Comparison of ENCODE assay signal across 13 cellular contexts in genomic region chr15:35630570-35630969, GRCh38.
DNase-seq lines count a peak whose midpoint lies in the region; ATAC-seq and TF ChIP-seq lines count a peak whose summit lies in the region.
"Had no signal": no experiment of that assay in that cellular context is flagged by ENCODE, and none has a peak within 500 bp of the region (broad histone marks: within the 10 kb centered on the region; RNA-seq: fewer than 3 reads in every experiment).

No MANE protein-coding gene starts in this region.

- peak; percentile 29 for DNase-seq in AG20443 (ENCODE audit: low spot score)
- peak; percentile 43 for DNase-seq in NB4 (ENCODE audit: low read depth)
- peak; percentile 66 to 72 for DNase-seq in cardiac fibroblast (ENCODE audit: low read depth in 2 of 2)
- peak; percentile 18 for DNase-seq in left kidney (ENCODE audit: low read depth, low spot score)
- DNase-seq in activated naive CD4-positive, alpha-beta T cell treated with anti-CD3 and anti-CD28 coated beads, Interleukin-2, amount 50 U/mL, for 16 hours: no peak
- DNase-seq in activated T-helper 2 cell treated with anti-CD3 and anti-CD28 coated beads, Interferon-gamma antibody, Interleukin-2, Interleukin-4, amounts not matched to agents 10 μg/mL and 5 μg/mL and 100 μg/mL, durations not matched to agents 14 hours and 24 hours and 36 hours (ENCODE audit: low spot score): no peak
- DNase-seq in T-helper 9 cell: no peak
- DNase-seq: activated T-cell treated with anti-CD3 and anti-CD28 coated beads, Interleukin-2, amount 50 U/mL, for 1 hour; naive thymus-derived CD8-positive, alpha-beta T cell; NCI-H1436 treated with DMSO at 0.1 percent for 48 hours; WERI-Rb-1 had no signal

- intact Hi-C loops in activated T-helper 2 cell treated with anti-CD3 and anti-CD28 coated beads, Interferon-gamma antibody, Interleukin-2, Interleukin-4, amounts not matched to agents 10 μg/mL and 5 μg/mL and 100 μg/mL, durations not matched to agents 14 hours and 24 hours and 36 hours (cut with micrococcal nuclease): no loop called here

- no peak overlapping the region for H3K27ac Mint-ChIP-seq in activated T-helper 2 cell treated with anti-CD3 and anti-CD28 coated beads, Interferon-gamma antibody, Interleukin-2, Interleukin-4, amounts not matched to agents 10 μg/mL and 5 μg/mL and 100 μg/mL, durations not matched to agents 14 hours and 24 hours and 36 hours
- H3K27ac Mint-ChIP-seq: naive thymus-derived CD8-positive, alpha-beta T cell had no signal

- no peak for TF ChIP-seq CTCF in NB4 (IDR thresholded peaks at IDR 0.05; ENCODE audit: low read depth, low read length)
- no peak for TF ChIP-seq CTCF in cardiac fibroblast (IDR thresholded peaks at IDR 0.05; ENCODE audit: low read depth, low read length)

- ATAC-seq in GM19452 (IDR thresholded peaks at IDR 0.05; ENCODE audit: unreplicated experiment): no peak
- ATAC-seq: naive thymus-derived CD8-positive, alpha-beta T cell had no signal

- no peaks in the 10 kb centered on the region for H3K36me3 Mint-ChIP-seq in activated T-helper 2 cell treated with anti-CD3 and anti-CD28 coated beads, Interferon-gamma antibody, Interleukin-2, Interleukin-4, amounts not matched to agents 10 μg/mL and 5 μg/mL and 100 μg/mL, durations not matched to agents 14 hours and 24 hours and 36 hours (ENCODE audit: low read depth)
- H3K36me3 Mint-ChIP-seq: naive thymus-derived CD8-positive, alpha-beta T cell had no signal

- no peak overlapping the region for H3K4me3 Mint-ChIP-seq in activated T-helper 2 cell treated with anti-CD3 and anti-CD28 coated beads, Interferon-gamma antibody, Interleukin-2, Interleukin-4, amounts not matched to agents 10 μg/mL and 5 μg/mL and 100 μg/mL, durations not matched to agents 14 hours and 24 hours and 36 hours (ENCODE audit: low read depth)
- H3K4me3 Mint-ChIP-seq: naive thymus-derived CD8-positive, alpha-beta T cell had no signal

- H3K4me3 ChIP-seq in NB4 (ENCODE audit: low read depth, low read length): no peak overlapping the region
- no peak overlapping the region for H3K4me3 ChIP-seq in cardiac fibroblast (replicated peaks in 1 of 2; ENCODE audit: low read depth in 2 of 2, low read length in 2 of 2)
- H3K4me3 ChIP-seq: ascending aorta had no signal

- H3K27me3 Mint-ChIP-seq in activated T-helper 2 cell treated with anti-CD3 and anti-CD28 coated beads, Interferon-gamma antibody, Interleukin-2, Interleukin-4, amounts not matched to agents 10 μg/mL and 5 μg/mL and 100 μg/mL, durations not matched to agents 14 hours and 24 hours and 36 hours (ENCODE audit: low read depth): peaks cover 2% of the 10 kb centered on the region

- TF ChIP-seq POLR2A in NB4 (IDR thresholded peaks at IDR 0.05; ENCODE audit: extremely low read depth, insufficient read length): no peak

- no peaks in the 10 kb centered on the region for H3K4me1 Mint-ChIP-seq in activated T-helper 2 cell treated with anti-CD3 and anti-CD28 coated beads, Interferon-gamma antibody, Interleukin-2, Interleukin-4, amounts not matched to agents 10 μg/mL and 5 μg/mL and 100 μg/mL, durations not matched to agents 14 hours and 24 hours and 36 hours (ENCODE audit: low read depth)
- H3K4me1 Mint-ChIP-seq: naive thymus-derived CD8-positive, alpha-beta T cell had no signal

- no peaks in the 10 kb centered on the region for H3K9me3 Mint-ChIP-seq in activated T-helper 2 cell treated with anti-CD3 and anti-CD28 coated beads, Interferon-gamma antibody, Interleukin-2, Interleukin-4, amounts not matched to agents 10 μg/mL and 5 μg/mL and 100 μg/mL, durations not matched to agents 14 hours and 24 hours and 36 hours
- H3K9me3 Mint-ChIP-seq: naive thymus-derived CD8-positive, alpha-beta T cell had no signal

Comparison
In these comparisons a context has a peak if more than half of its experiments do, and no peak if none do; other contexts are left out.
1. DNase-seq: peak in AG20443 (single experiment), NB4 (single experiment), cardiac fibroblast (2 of 2) and left kidney (single experiment); none in activated naive CD4-positive, alpha-beta T cell treated with anti-CD3 and anti-CD28 coated beads, Interleukin-2, amount 50 U/mL, for 16 hours (single experiment), activated T-helper 2 cell treated with anti-CD3 and anti-CD28 coated beads, Interferon-gamma antibody, Interleukin-2, Interleukin-4, amounts not matched to agents 10 μg/mL and 5 μg/mL and 100 μg/mL, durations not matched to agents 14 hours and 24 hours and 36 hours (single experiment) and T-helper 9 cell (single experiment).